In the genomic region with DNA sequence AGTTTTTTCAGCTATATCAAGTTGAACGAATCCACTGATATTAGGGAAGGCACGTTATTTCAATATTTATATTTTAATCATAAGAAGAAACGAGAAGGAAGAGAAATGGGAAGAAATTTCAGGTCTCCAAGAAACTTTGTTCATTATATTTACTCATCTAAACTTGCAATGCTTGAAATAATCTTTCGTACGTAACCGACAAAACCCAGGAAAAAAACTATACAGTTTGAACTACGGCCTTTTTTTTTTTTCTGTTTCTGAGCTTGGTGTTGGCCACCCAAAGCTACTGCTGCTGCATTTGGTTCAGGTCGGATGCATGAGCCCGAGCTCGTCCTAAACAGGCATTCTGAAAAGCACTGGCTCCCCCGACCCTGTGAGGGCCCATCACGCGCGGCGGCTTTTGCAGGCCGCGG, we compare ENCODE assay signal across 8 cellular contexts.
DNase-seq lines count a peak whose midpoint lies in the region; ATAC-seq and TF ChIP-seq lines count a peak whose summit lies in the region.

No MANE protein-coding gene starts in this region.

- H3K27me3 ChIP-seq in ACC112 (ENCODE audit: insufficient read depth, low read length) = no peaks in the 10 kb centered on the region
- no peaks in the 10 kb centered on the region for H3K27me3 ChIP-seq in mucosa of stomach (ENCODE audit: control insufficient read depth, insufficient read depth, low read length)

- H3K9ac ChIP-seq in mucosa of stomach (ENCODE audit: low read length) = peak overlapping the region; percentile 87

- H3K9me3 Mint-ChIP-seq in central memory CD8-positive, alpha-beta T cell = no peaks in the 10 kb centered on the region

- peak overlapping the region; percentile 34 for H2AFZ ChIP-seq in ACC112 (ENCODE audit: low read length, unreplicated experiment)

- ATAC-seq in central memory CD8-positive, alpha-beta T cell (replicated peaks; ENCODE audit: extremely low read depth, poor library complexity, severe bottlenecking) = no peak
- no peak for ATAC-seq in GM19351 (IDR thresholded peaks at IDR 0.05; ENCODE audit: unreplicated experiment)

- H3K4me3 ChIP-seq in ACC112 (ENCODE audit: low read depth, low read length) (peak overlapping the region; percentile 82), HFF-Myc (replicated peaks; ENCODE audit: low read depth, low read length) (peak overlapping the region; percentile 69), mucosa of stomach (ENCODE audit: low read length) (peak overlapping the region; percentile 34)

- peaks cover 7% of the 10 kb centered on the region for H3K36me3 Mint-ChIP-seq in central memory CD8-positive, alpha-beta T cell (ENCODE audit: insufficient read depth)

- H3K36me3 ChIP-seq in ACC112 (ENCODE audit: insufficient read depth, low read length) = no peaks in the 10 kb centered on the region
- no peaks in the 10 kb centered on the region for H3K36me3 ChIP-seq in mucosa of stomach (ENCODE audit: control insufficient read depth, insufficient read depth, low read length)

- peaks cover 20% of the 10 kb centered on the region for H3K27me3 Mint-ChIP-seq in central memory CD8-positive, alpha-beta T cell

- peaks cover 18% of the 10 kb centered on the region for H3K79me2 ChIP-seq in ACC112 (ENCODE audit: control insufficient read depth, insufficient read depth, low read length, unreplicated experiment)

- no peaks in the 10 kb centered on the region for H3K9me3 ChIP-seq in mucosa of stomach (ENCODE audit: control insufficient read depth, low read length)

- H3K4me1 Mint-ChIP-seq in central memory CD8-positive, alpha-beta T cell = peaks cover 26% of the 10 kb centered on the region

- no peak for DNase-seq in HFF-Myc (ENCODE audit: extremely low read depth, low read depth)
- DNase-seq in central memory CD8-positive, alpha-beta T cell (ENCODE audit: low spot score in 2 of 2) = no peak
- DNase-seq in central memory CD4-positive, alpha-beta T cell = no peak
- no peak for DNase-seq in NCI-H1436 treated with DMSO at 0.1 percent for 48 hours (lab: John Stamatoyannopoulos, UW)
- DNase-seq in activated CD4-positive, alpha-beta T cell treated with anti-CD3 and anti-CD28 coated beads for 4 hours = no peak

- peaks cover 11% of the 10 kb centered on the region for H3K4me1 ChIP-seq in ACC112 (ENCODE audit: control insufficient read depth, insufficient read depth, low read length, unreplicated experiment)
- H3K4me1 ChIP-seq in mucosa of stomach (ENCODE audit: control insufficient read depth, insufficient read depth, low read length) = no peaks in the 10 kb centered on the region

- TF ChIP-seq CTCF in HFF-Myc (IDR thresholded peaks at IDR 0.05; ENCODE audit: low read depth, low read length, missing control alignments) = no peak

- no peak overlapping the region for H3K27ac ChIP-seq in ACC112 (ENCODE audit: low read depth, low read length)

- peak overlapping the region; percentile 82 for H3K27ac Mint-ChIP-seq in central memory CD8-positive, alpha-beta T cell (ENCODE audit: low read depth)

- H3K4me3 Mint-ChIP-seq in central memory CD8-positive, alpha-beta T cell = peak overlapping the region; percentile 94
